8 cellular contexts compared by ENCODE assay signal in genomic region chr12:1691123-1692007, GRCh38. TPM values are rescaled to one million over a fixed set of nuclear protein-coding genes. Genes with fewer than 3 reads are reported as not detected.
DNase-seq lines count a peak whose midpoint lies in the region; ATAC-seq and TF ChIP-seq lines count a peak whose summit lies in the region.

No MANE protein-coding gene starts in this region.

- H3K4me3 ChIP-seq in IMR-90 (ENCODE audit: insufficient read depth, low read depth, low read length) (peak overlapping the region; percentile 70), epithelial cell of proximal tubule (ENCODE audit: low read depth, low read length) (peak overlapping the region; percentile 84), aorta (ENCODE audit: low read length in 2 of 2) (peak overlapping the region; percentile 36 to 77)

- H3K9me3 ChIP-seq in IMR-90 (ENCODE audit: control insufficient read depth, insufficient read depth, low read length) (no peaks in the 10 kb centered on the region), aorta (ENCODE audit: control insufficient read depth, low read length) (no peaks in the 10 kb centered on the region)

- peak overlapping the region; percentile 53 to 67; a peak in 2 of 4 replicates for H4K8ac ChIP-seq in IMR-90 (ENCODE audit: low read depth in 2 of 2, low read length in 2 of 2)

- H2AK9ac ChIP-seq in IMR-90 (replicated peaks; ENCODE audit: low read depth, low read length, poor library complexity): peak overlapping the region; percentile 67

- no peak overlapping the region for H4K5ac ChIP-seq in IMR-90 (ENCODE audit: low read depth, low read length)

- peaks cover 13% of the 10 kb centered on the region for H4K20me1 ChIP-seq in IMR-90 (ENCODE audit: insufficient read depth, low read length)

- BruUV-seq in IMR-90 (replicated peaks; lab: Mats Ljungman, UMichigan): no TSS peak

- POLR2A ChIA-PET in IMR-90 (lab: Charles Lee; ENCODE audit: unreplicated experiment): interaction anchor here (0.5 kb wide), 1 partner anchor 63 kb away, joined by 4 read pairs; no protein-coding TSS in a partner anchor

- in situ Hi-C loops in IMR-90 (cut with MboI; ENCODE audit: low sequenced_read_pairs): no loop called here

- H2BK15ac ChIP-seq in IMR-90 (ENCODE audit: low read depth, low read length): no peak overlapping the region

- peak overlapping the region; percentile 91 for H3K9ac ChIP-seq in IMR-90 (ENCODE audit: low read depth, low read length)

- peak overlapping the region; percentile 57 for H3K14ac ChIP-seq in IMR-90 (replicated peaks; ENCODE audit: low read depth, low read length)

- peaks cover 9 to 40% of the 10 kb centered on the region in 2 experiments; a peak in 3 of 4 replicates for H3K79me1 ChIP-seq in IMR-90 (ENCODE audit: low read depth in 1 of 2, low read length in 2 of 2)

- TF ChIP-seq CTCF in IMR-90 (conservative IDR thresholded peaks at IDR 0.05; ENCODE audit: low read depth, low read length) (no peak), epithelial cell of proximal tubule (conservative IDR thresholded peaks at IDR 0.05; ENCODE audit: low read depth, low read length) (no peak)

- H3K36me3 ChIP-seq in IMR-90 (ENCODE audit: control insufficient read depth, insufficient read depth, low read length): no peaks in the 10 kb centered on the region
- H3K36me3 ChIP-seq in aorta (ENCODE audit: control insufficient read depth in 1 of 2, insufficient read depth in 2 of 2, low read length in 1 of 2): no peaks in the 10 kb centered on the region

- H2AFZ ChIP-seq in IMR-90 (replicated peaks; ENCODE audit: low read length, poor library complexity): peak overlapping the region; percentile 94

- peak overlapping the region; percentile 94 for H3K4me2 ChIP-seq in IMR-90 (ENCODE audit: low read depth, low read length)

- H3K9me3 Mint-ChIP-seq in naive B cell: no peaks in the 10 kb centered on the region

- peak overlapping the region; percentile 95 for H3K23ac ChIP-seq in IMR-90 (ENCODE audit: low read depth, low read length)

- CTCF ChIA-PET in IMR-90 (lab: Yijun Ruan, JAX): interaction anchor here (0.6 kb wide), 1 partner anchor 214 kb away, joined by 4 read pairs; no protein-coding TSS in a partner anchor

- no peaks in the 10 kb centered on the region for H3K36me3 Mint-ChIP-seq in naive B cell

- H2BK5ac ChIP-seq in IMR-90 (ENCODE audit: low read depth, low read length, poor library complexity, severe bottlenecking): peak overlapping the region; percentile 40

- DNase-seq in DMS 273 (lab: John Stamatoyannopoulos, UW; ENCODE audit: unreplicated experiment): peak; percentile 76
- DNase-seq in DMS 273 treated with DMSO at 0.1 percent for 48 hours (lab: John Stamatoyannopoulos, UW): no peak
- no peak for DNase-seq in IMR-90
- peak; percentile 12 for DNase-seq in activated CD4-positive, alpha-beta T cell treated with anti-CD3 and anti-CD28 coated beads for 1 hour
- DNase-seq in epithelial cell of proximal tubule (ENCODE audit: low read depth): no peak
- no peak for DNase-seq in naive B cell
- DNase-seq in aorta: peak in 1 of 2 donors; percentile 84

- no peaks in the 10 kb centered on the region for H3K9me1 ChIP-seq in IMR-90 (ENCODE audit: insufficient read depth, low read length)

- 0 out of 2 replicates have a peak overlapping the region, but pooled peaks have one; percentile 18 for H3K4ac ChIP-seq in IMR-90 (ENCODE audit: low read depth, low read length)

- peak overlapping the region; percentile 60; the same call in 1 of the 2 replicates for H2AK5ac ChIP-seq in IMR-90 (ENCODE audit: low read depth, low read length)

- TF ChIP-seq POLR2A in IMR-90 (IDR thresholded peaks at IDR 0.05; ENCODE audit: low read depth, low read length): no peak

- peaks cover 23 to 51% (median 39%) of the 10 kb centered on the region in 3 donors for H3K4me1 Mint-ChIP-seq in naive B cell

- peak overlapping the region; percentile 92 to 99 (median 96) for H3K27ac Mint-ChIP-seq in naive B cell

- WGBS in IMR-90 (ENCODE audit: extremely low coverage in 2 of 2, insufficient read length in 1 of 2), 2 experiments: 0% methylated on average over 15 of the region's 56 CpGs; no CpG with 5 or more reads in 1 of the 2 experiments
- WGBS in aorta, 2 donors: 1 to 2% methylated on average over 45 to 56 of the region's 56 CpGs

- peaks cover 0 to 3% (median 0%) of the 10 kb centered on the region in 3 donors for H3K27me3 Mint-ChIP-seq in naive B cell

- H2BK20ac ChIP-seq in IMR-90 (ENCODE audit: low read depth, low read length): no peak overlapping the region

- intact Hi-C loops in IMR-90 (cut with micrococcal nuclease): loop anchor here (2.0 kb wide), 1 partner anchor 89 kb away; no protein-coding TSS in a partner anchor
- intact Hi-C loops in aorta (cut with DNase I): loop anchor here (2.0 to 10.0 kb wide), 3 partner anchors 31 to 83 kb away; no protein-coding TSS in a partner anchor

- H3K4me1 ChIP-seq in IMR-90 (ENCODE audit: control insufficient read depth, insufficient read depth, low read length): no peaks in the 10 kb centered on the region
- H3K4me1 ChIP-seq in aorta (ENCODE audit: control insufficient read depth in 1 of 2, insufficient read depth in 2 of 2, low read length in 2 of 2): peaks cover 0 to 4% of the 10 kb centered on the region in 2 donors

- TF ChIP-seq RAD21 in IMR-90 (IDR thresholded peaks at IDR 0.05; ENCODE audit: low read length): no peak

- H4K91ac ChIP-seq in IMR-90 (ENCODE audit: insufficient read depth, low read depth, low read length): peak overlapping the region; percentile 44; the same call in 1 of the 2 replicates

- H3K27me3 ChIP-seq in IMR-90 (ENCODE audit: control insufficient read depth, insufficient read depth, low read length) (no peaks in the 10 kb centered on the region), aorta (ENCODE audit: control insufficient read depth in 1 of 2, insufficient read depth in 2 of 2, low read length in 1 of 2) (no peaks in the 10 kb centered on the region)

- peak overlapping the region; percentile 59 for H3K27ac ChIP-seq in IMR-90 (ENCODE audit: insufficient read depth, low read length)
- H3K27ac ChIP-seq in aorta (ENCODE audit: low read depth in 1 of 2, low read length in 2 of 2): peak overlapping the region; percentile 10 to 46

- H2BK120ac ChIP-seq in IMR-90 (ENCODE audit: low read depth, low read length): no peak overlapping the region; the same call in none of the 2 replicates

- no peak overlapping the region for H3K18ac ChIP-seq in IMR-90 (ENCODE audit: low read depth, low read length)

- ATAC-seq in GM21576 (IDR thresholded peaks at IDR 0.05; ENCODE audit: unreplicated experiment) (peak; percentile 36), IMR-90 (ENCODE audit: low read depth) (peak; percentile 45), naive B cell (ENCODE audit: low read depth in 2 of 2) (peak; percentile 30 to 36), aorta (ENCODE audit: low FRiP score) (peak; percentile 79)

- dilution Hi-C loops in IMR-90 (cut with HindIII; ENCODE audit: low sequenced_read_pairs, unreplicated experiment): no loop called here

- H3K4me3 Mint-ChIP-seq in naive B cell: peak overlapping the region; percentile 90 to 98 (median 96)

- H3K56ac ChIP-seq in IMR-90 (ENCODE audit: extremely low read depth, insufficient read depth, low read length): peak overlapping the region; percentile 76; the same call in 1 of the 2 replicates

TF ChIP-seq in IMR-90, 13 proteins besides CTCF, POLR2A, EP300 and RAD21:
- TF ChIP-seq RFX5 (IDR thresholded peaks at IDR 0.05; ENCODE audit: low read depth, low read length): no peak
- no peak for TF ChIP-seq ELK1 (IDR thresholded peaks at IDR 0.05; ENCODE audit: borderline replicate concordance, low read depth, low read length)
- TF ChIP-seq FOS (IDR thresholded peaks at IDR 0.05; ENCODE audit: low read depth, low read length): no peak
- 0 out of 2 replicates have a peak, but pooled peaks have one; percentile 7 for TF ChIP-seq MAZ (IDR thresholded peaks at IDR 0.05; ENCODE audit: borderline replicate concordance, low read depth, low read length)
TF ChIP-seq in IMR-90: peak in this region for 1.

RNA-seq across cellular contexts. Expression of gene ADIPOR2, which starts 0.5 kb away (rescaled TPM):
- 24.9 and 27.2 TPM in 2 replicates for total RNA-seq in IMR-90 (2012; rRNA removed)
- polyA plus RNA-seq in IMR-90 (2012; rRNA removed): 18.4 and 20.0 TPM in 2 replicates
- 7.1 and 11.4 TPM in 2 replicates for polyA plus RNA-seq in IMR-90 (2012; cell fraction: cytosol; rRNA removed)
- 5.3 and 24.2 TPM in 2 replicates for polyA plus RNA-seq in IMR-90 (2012; cell fraction: nucleus; rRNA removed; ENCODE audit: low replicate concordance)
- total RNA-seq in epithelial cell of proximal tubule: 22.6 and 22.8 TPM in 2 replicates
- polyA plus RNA-seq in naive B cell (ENCODE audit: low read depth in 6 of 6): 1 to 10 TPM; 2.4 to 4.2 (median 3.7) TPM
- total RNA-seq in aorta: 10 to 100 TPM; 47.6 to 50.5 TPM
- 10 to 100 TPM; 14.8 to 15.8 TPM for polyA plus RNA-seq in aorta

Comparison
In these comparisons a context has a peak if more than half of its experiments do, and no peak if none do; other contexts are left out.
1. DNase-seq: peak in DMS 273 (single experiment) and activated CD4-positive, alpha-beta T cell treated with anti-CD3 and anti-CD28 coated beads for 1 hour (single experiment); none in DMS 273 treated with DMSO at 0.1 percent for 48 hours (single experiment), IMR-90 (single experiment), epithelial cell of proximal tubule (single experiment) and naive B cell (single experiment).
2. Peak in every context shown above with its lines, with median percentiles within 50 percentile points of each other: ATAC-seq and H3K4me3 ChIP-seq.